In genomic region chr11:118886681-118887111, GRCh38 we compare ENCODE assay signal across 11 cellular contexts. TPM values are rescaled to one million over a fixed set of nuclear protein-coding genes. Genes with fewer than 3 reads are reported as not detected.
DNase-seq lines count a peak whose midpoint lies in the region; ATAC-seq and TF ChIP-seq lines count a peak whose summit lies in the region.
"Had no signal": no experiment of that assay in that cellular context is flagged by ENCODE, and none has a peak within 500 bp of the region (broad histone marks: within the 10 kb centered on the region; RNA-seq: fewer than 3 reads in every experiment).

No MANE protein-coding gene starts in this region.

- no peaks in the 10 kb centered on the region for H3K27me3 ChIP-seq in effector memory CD4-positive, alpha-beta T cell (replicated peaks; ENCODE audit: control insufficient read depth, insufficient read depth, low read length, poor library complexity, severe bottlenecking)
- H3K27me3 ChIP-seq in stomach: no peaks in the 10 kb centered on the region
- H3K27me3 ChIP-seq: upper lobe of left lung had no signal

- CTCF ChIA-PET in activated CD4-positive, alpha-beta T cell treated with anti-CD3 and anti-CD28 coated beads for 36 hours (lab: Charles Lee): no interaction called here

- no peaks in the 10 kb centered on the region for H3K9me3 Mint-ChIP-seq in activated CD4-positive, alpha-beta T cell treated with anti-CD3 and anti-CD28 coated beads for 36 hours (ENCODE audit: low read depth)
- H3K9me3 Mint-ChIP-seq in IgD-negative memory B cell: no peaks in the 10 kb centered on the region

- intact Hi-C loops in activated CD4-positive, alpha-beta T cell treated with anti-CD3 and anti-CD28 coated beads for 36 hours (cut with DNase I, micrococcal nuclease): no loop called here
- intact Hi-C loops in stomach (cut with DNase I; ENCODE audit: low total_unique reads): no loop called here

- H3K36me3 Mint-ChIP-seq in activated CD4-positive, alpha-beta T cell treated with anti-CD3 and anti-CD28 coated beads for 36 hours (ENCODE audit: low read depth): peaks cover 52% of the 10 kb centered on the region
- H3K36me3 Mint-ChIP-seq in IgD-negative memory B cell: peaks cover 11% of the 10 kb centered on the region

- H3K36me3 ChIP-seq in effector memory CD4-positive, alpha-beta T cell (ENCODE audit: control insufficient read depth, insufficient read depth, low read length): no peaks in the 10 kb centered on the region
- no peaks in the 10 kb centered on the region for H3K36me3 ChIP-seq in stomach
- H3K36me3 ChIP-seq: upper lobe of left lung had no signal

- 83 to 93% (median 90%) methylated on average over 8 of the region's 8 CpGs for WGBS in stomach, 5 donors

- DNase-seq in activated CD4-positive, alpha-beta T cell treated with anti-CD3 and anti-CD28 coated beads for 36 hours: peak; percentile 8
- no peak for DNase-seq in activated CD4-positive, alpha-beta T cell treated with anti-CD3 and anti-CD28 coated beads, Interleukin-2, amount 50 U/mL, for 1 hour
- no peak for DNase-seq in effector memory CD4-positive, alpha-beta T cell
- DNase-seq in stomach (no peak), NCI-H2029 treated with DMSO at 0.1 percent for 48 hours (lab: John Stamatoyannopoulos, UW) (no peak), NCI-H2196 treated with DMSO at 0.1 percent for 48 hours (lab: John Stamatoyannopoulos, UW; ENCODE audit: unreplicated experiment) (no peak), G401 (ENCODE audit: low spot score) (no peak)
- DNase-seq: dermis blood vessel endothelial cell, upper lobe of left lung had no signal

- in situ Hi-C loops in G401 (cut with HindIII; ENCODE audit: low sequenced_read_pairs): no loop called here

- no peak for ATAC-seq in activated CD4-positive, alpha-beta T cell treated with anti-CD3 and anti-CD28 coated beads for 36 hours

- H3K27ac ChIP-seq in effector memory CD4-positive, alpha-beta T cell (ENCODE audit: insufficient read depth, low read length, poor library complexity, severe bottlenecking): peak overlapping the region; percentile 16
- H3K27ac ChIP-seq in stomach: peak overlapping the region in 4 of 5 donors; percentile 35 to 85 (median 76)

- no peaks in the 10 kb centered on the region for H3K9me3 ChIP-seq in effector memory CD4-positive, alpha-beta T cell (ENCODE audit: control insufficient read depth, low read length)
- no peaks in the 10 kb centered on the region for H3K9me3 ChIP-seq in stomach
- H3K9me3 ChIP-seq: upper lobe of left lung had no signal

- no peak for TF ChIP-seq POLR2A in stomach (IDR thresholded peaks at IDR 0.05)

- H3K27me3 Mint-ChIP-seq in activated CD4-positive, alpha-beta T cell treated with anti-CD3 and anti-CD28 coated beads for 36 hours: no peaks in the 10 kb centered on the region
- no peaks in the 10 kb centered on the region for H3K27me3 Mint-ChIP-seq in IgD-negative memory B cell

- H3K4me3 Mint-ChIP-seq in activated CD4-positive, alpha-beta T cell treated with anti-CD3 and anti-CD28 coated beads for 36 hours: peak overlapping the region; percentile 75
- peak overlapping the region; percentile 92 to 99 (median 96) for H3K4me3 Mint-ChIP-seq in IgD-negative memory B cell

- H3K27ac Mint-ChIP-seq in activated CD4-positive, alpha-beta T cell treated with anti-CD3 and anti-CD28 coated beads for 36 hours: peak overlapping the region; percentile 70
- H3K27ac Mint-ChIP-seq in IgD-negative memory B cell: peak overlapping the region; percentile 92 to 98 (median 97)

- no peak for TF ChIP-seq CTCF in stomach (IDR thresholded peaks at IDR 0.05)

- no peak for TF ChIP-seq EP300 in stomach (IDR thresholded peaks at IDR 0.05)

- peaks cover 78% of the 10 kb centered on the region for H3K4me1 Mint-ChIP-seq in activated CD4-positive, alpha-beta T cell treated with anti-CD3 and anti-CD28 coated beads for 36 hours
- H3K4me1 Mint-ChIP-seq in IgD-negative memory B cell: peaks cover 41 to 56% (median 55%) of the 10 kb centered on the region in 3 donors

- H3K4me3 ChIP-seq in effector memory CD4-positive, alpha-beta T cell (ENCODE audit: insufficient read depth, low read depth, low read length, poor library complexity, severe bottlenecking): peak overlapping the region; percentile 3
- no peak overlapping the region for H3K4me3 ChIP-seq in stomach
- H3K4me3 ChIP-seq: upper lobe of left lung had no signal

- H3K4me1 ChIP-seq in effector memory CD4-positive, alpha-beta T cell (ENCODE audit: control insufficient read depth, insufficient read depth, low read length, poor library complexity, severe bottlenecking): peaks cover 20% of the 10 kb centered on the region
- H3K4me1 ChIP-seq in stomach: peaks cover 14 to 32% (median 23%) of the 10 kb centered on the region in 4 donors

- POLR2A ChIA-PET in activated CD4-positive, alpha-beta T cell treated with anti-CD3 and anti-CD28 coated beads for 36 hours (lab: Charles Lee): no interaction called here

RNA-seq across cellular contexts. Expression of gene CXCR5, which starts 3.0 kb away (rescaled TPM):
- total RNA-seq in activated CD4-positive, alpha-beta T cell treated with anti-CD3 and anti-CD28 coated beads for 36 hours: 10 to 100 TPM; 18.9 to 21.3 TPM
- polyA plus RNA-seq in IgD-negative memory B cell (93.4 TPM), stomach (under 1 TPM; 0.12 to 0.60 (median 0.15) TPM)
- under 1 TPM in 1 of 5 donors, not detected in 4; 0.14 TPM for total RNA-seq in stomach
- total RNA-seq in G401 (2014; rRNA removed; shearing (Covaris generic)): not detected in 2 replicates
- total RNA-seq: A172, dermis blood vessel endothelial cell had no signal

RNA-seq across cellular contexts. Expression of gene BCL9L, which starts 39.0 kb away (rescaled TPM):
- 10 to 100 TPM; 34.5 to 58.5 TPM for total RNA-seq in activated CD4-positive, alpha-beta T cell treated with anti-CD3 and anti-CD28 coated beads for 36 hours
- polyA plus RNA-seq in IgD-negative memory B cell: 2.8 TPM
- 10 to 100 TPM in 4 of 5 donors, 1 to 10 TPM in 1; 9.9 to 35.2 (median 20.4) TPM for total RNA-seq in stomach
- 10 to 100 TPM in 1 of 3 donors, 1 to 10 TPM in 2; 4.2 to 11.7 (median 6.0) TPM for polyA plus RNA-seq in stomach
- total RNA-seq in G401 (2014; rRNA removed; shearing (Covaris generic)): 10.2 and 13.4 TPM in 2 replicates

Comparison
In these comparisons a context has a peak if more than half of its experiments do, and no peak if none do; other contexts are left out.
1. RNA of gene CXCR5, which starts 3.0 kb away (total RNA-seq): 18.9 to 21.3 TPM in activated CD4-positive, alpha-beta T cell treated with anti-CD3 and anti-CD28 coated beads for 36 hours; 0.14 TPM in stomach and not detected in G401; every median in the first group is over 10 times any median in the second.